Comparison of ENCODE assay signal across 14 cellular contexts in the genomic region with DNA sequence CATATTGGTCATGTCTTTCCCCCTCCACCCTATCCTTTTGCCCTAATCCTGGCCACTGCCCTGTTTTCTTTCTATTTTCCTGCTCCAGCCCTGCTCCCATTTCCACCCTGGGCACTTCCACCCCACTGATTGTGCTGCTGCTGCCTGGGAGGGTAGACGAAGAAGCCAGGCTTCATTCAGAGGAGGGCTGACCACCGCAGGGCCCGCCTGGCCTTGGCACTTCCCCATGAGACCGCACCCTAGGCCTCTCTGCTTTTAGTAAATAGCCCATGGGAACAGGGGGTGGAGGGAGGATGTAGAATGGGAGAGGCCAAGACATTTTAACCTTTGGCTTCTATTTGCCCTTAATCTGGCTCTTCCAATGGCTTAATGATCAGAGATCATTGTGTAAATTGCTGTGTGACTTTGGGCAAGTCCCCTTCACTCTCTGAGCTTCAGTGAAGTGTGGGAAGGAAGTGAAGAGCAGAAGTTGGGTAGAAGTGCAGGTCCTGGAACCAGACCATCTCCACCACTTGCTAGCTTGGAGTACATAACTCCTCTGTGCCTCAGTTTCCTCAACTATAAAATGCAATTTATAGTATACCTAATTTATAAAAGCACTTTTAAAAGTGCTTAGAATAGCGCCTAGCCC. TPM values are rescaled to one million over a fixed set of nuclear protein-coding genes. Genes with fewer than 3 reads are reported as not detected.
DNase-seq lines count a peak whose midpoint lies in the region; ATAC-seq and TF ChIP-seq lines count a peak whose summit lies in the region.
"Had no signal": no experiment of that assay in that cellular context is flagged by ENCODE, and none has a peak within 500 bp of the region (broad histone marks: within the 10 kb centered on the region; RNA-seq: fewer than 3 reads in every experiment).

No MANE protein-coding gene starts in this region.

- DNase-seq in left colon (no peak), prostate gland (ENCODE audit: low spot score) (no peak), transverse colon (no peak), SIG-M5 treated with dmso at 0.1 percent for 504 hours (lab: John Stamatoyannopoulos, UW; ENCODE audit: unreplicated experiment) (no peak), midbrain (lab: John Stamatoyannopoulos, UW) (no peak)
- DNase-seq: activated CD4-positive, alpha-beta memory T cell treated with anti-CD3 and anti-CD28 coated beads, Interleukin-2, amount 10 ng/mL, durations not matched to agents 7 days and 5 days; DMS 273 treated with DMSO at 0.1 percent for 48 hours; posterior cingulate gyrus; stimulated activated CD4-positive, alpha-beta T cell treated with anti-CD3 and anti-CD28 coated beads, Interleukin-2, amount 100 ng/mL, for 24 hours had no signal

- TF ChIP-seq CTCF in prostate gland (IDR thresholded peaks at IDR 0.05) (no peak), transverse colon (IDR thresholded peaks at IDR 0.05) (no peak)

- intact Hi-C loops in left colon (cut with DNase I, micrococcal nuclease) (no loop called here), prostate gland (cut with DNase I) (loop anchor here (2.0 to 10.0 kb wide), 3 partner anchors 16 to 222 kb away; no protein-coding TSS in a partner anchor), transverse colon (cut with DNase I; ENCODE audit: low total_unique reads) (loop anchor here (5.0 kb wide), 2 partner anchors 100 to 515 kb away; no protein-coding TSS in a partner anchor)

- in situ Hi-C loops in transverse colon (cut with MboI; ENCODE audit: low pct_ligation_motif_present in 1 of 4, low pct_unique_long_range_greater_than_20kb in 1 of 4, low sequenced_read_pairs in 3 of 4), result no loop called here

- no peak overlapping the region for H3K4me3 ChIP-seq in esophagus (ENCODE audit: low read depth in 1 of 2, low read length in 2 of 2)
- H3K4me3 ChIP-seq in prostate gland, result no peak overlapping the region
- no peak overlapping the region for H3K4me3 ChIP-seq in transverse colon

- TF ChIP-seq EP300 in transverse colon (IDR thresholded peaks at IDR 0.05; ENCODE audit: low read depth), result no peak

- H3K4me1 ChIP-seq in esophagus (ENCODE audit: control insufficient read depth in 2 of 2, insufficient read depth in 2 of 2, low read length in 1 of 2) (no peaks in the 10 kb centered on the region), prostate gland (replicated peaks) (peaks cover 3% of the 10 kb centered on the region), transverse colon (peaks cover 24 to 50% (median 32%) of the 10 kb centered on the region in 4 donors)

- TF ChIP-seq POLR2A in prostate gland (IDR thresholded peaks at IDR 0.05), result no peak
- no peak for TF ChIP-seq POLR2A in transverse colon (IDR thresholded peaks at IDR 0.05)

- H3K27me3 ChIP-seq in esophagus (ENCODE audit: control insufficient read depth in 1 of 2, insufficient read depth in 2 of 2, low read length in 2 of 2), result no peaks in the 10 kb centered on the region
- no peaks in the 10 kb centered on the region for H3K27me3 ChIP-seq in prostate gland (replicated peaks; ENCODE audit: insufficient read depth)
- H3K27me3 ChIP-seq in transverse colon, result no peaks in the 10 kb centered on the region

- peak; percentile 45 for ATAC-seq in left colon
- ATAC-seq in HG02642 (IDR thresholded peaks at IDR 0.05; ENCODE audit: poor library complexity, unreplicated experiment), result no peak
- ATAC-seq in HG03159 (IDR thresholded peaks at IDR 0.05; ENCODE audit: unreplicated experiment), result no peak
- ATAC-seq: SK-N-SH treated with all-trans-retinoic acid at 6 μM for 48 hours had no signal

- H3K9me3 ChIP-seq in esophagus (ENCODE audit: control insufficient read depth in 2 of 2, insufficient read depth in 1 of 2, low read depth in 1 of 2, low read length in 1 of 2), result no peaks in the 10 kb centered on the region
- H3K9me3 ChIP-seq in prostate gland, result no peaks in the 10 kb centered on the region
- no peaks in the 10 kb centered on the region for H3K9me3 ChIP-seq in transverse colon

- H3K27ac ChIP-seq in esophagus (ENCODE audit: low read depth in 2 of 2, low read length in 1 of 2) (peak overlapping the region; percentile 53 to 78), prostate gland (peak overlapping the region; percentile 53 to 70), transverse colon (peak overlapping the region; percentile 74 to 84 (median 78))
- H3K27ac ChIP-seq: HL-60 had no signal

- H3K36me3 ChIP-seq in esophagus (ENCODE audit: control insufficient read depth in 2 of 2, insufficient read depth in 2 of 2, low read length in 1 of 2), result no peaks in the 10 kb centered on the region
- no peaks in the 10 kb centered on the region for H3K36me3 ChIP-seq in prostate gland
- no peaks in the 10 kb centered on the region for H3K36me3 ChIP-seq in transverse colon

- WGBS in esophagus, 2 donors, result 56 to 80% methylated on average over 5 of the region's 5 CpGs
- WGBS in prostate gland, result 72% methylated on average over 5 of the region's 5 CpGs
- WGBS in transverse colon (ENCODE audit: low coverage in 1 of 2), 2 donors, result 77 to 80% methylated on average over 1 to 5 of the region's 5 CpGs

RNA-seq across cellular contexts. Expression of gene GPX3, which starts 13.6 kb away (rescaled TPM):
- polyA plus RNA-seq in esophagus, result 100 to 1,000 TPM; 143 to 277 TPM
- total RNA-seq in left colon (100 to 1,000 TPM; 106 to 174 TPM), prostate gland (100 to 1,000 TPM; 195 to 270 TPM), transverse colon (100 to 1,000 TPM; 252 to 758 (median 352) TPM)
- total RNA-seq: activated CD4-positive, alpha-beta memory T cell treated with anti-CD3 and anti-CD28 coated beads, Interleukin-2, amount 10 ng/mL, durations not matched to agents 7 days and 5 days had no signal

Comparison
In these comparisons a context has a peak if more than half of its experiments do, and no peak if none do; other contexts are left out.
1. intact Hi-C loops: an anchor here in prostate gland (2.0 to 10.0 kb wide) and transverse colon (5.0 kb wide); none called in left colon.